In the genomic region with DNA sequence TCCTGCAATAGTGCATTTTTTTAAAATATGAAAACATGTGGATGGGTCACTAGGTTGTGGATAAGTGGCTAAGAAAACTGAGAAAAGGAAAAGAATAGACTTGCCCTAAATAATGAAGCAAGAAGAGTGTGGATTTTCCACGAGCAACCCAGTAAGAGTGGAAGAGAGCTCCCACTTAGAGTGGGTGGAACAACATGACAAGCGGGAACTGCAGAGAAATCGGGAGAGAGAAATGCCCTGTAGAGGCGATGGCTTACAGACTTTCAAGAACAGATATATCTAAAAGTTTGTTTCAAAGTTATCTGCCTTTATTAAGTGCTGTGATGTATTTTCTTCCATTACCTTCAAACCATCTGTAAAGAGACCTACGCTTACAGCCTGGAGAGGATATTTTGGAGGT, we compare ENCODE assay signal across 30 cellular contexts. TPM values are rescaled to one million over a fixed set of nuclear protein-coding genes. Genes with fewer than 3 reads are reported as not detected.
"Had no signal": no experiment of that assay in that cellular context is flagged by ENCODE, and none has a peak within 500 bp of the region (broad histone marks: within the 10 kb centered on the region; RNA-seq: fewer than 3 reads in every experiment).

No MANE protein-coding gene starts in this region.

- H3K4me3 ChIP-seq: esophagus muscularis mucosa, gastrocnemius medialis, heart right ventricle had no signal

- H3K36me3 ChIP-seq: brain microvascular endothelial cell, esophagus muscularis mucosa, gastrocnemius medialis, heart right ventricle had no signal

- H3K27ac ChIP-seq: brain microvascular endothelial cell, esophagus muscularis mucosa, foreskin keratinocyte, gastrocnemius medialis, heart right ventricle, VCaP had no signal

- H3K27me3 ChIP-seq: brain microvascular endothelial cell, foreskin keratinocyte, gastrocnemius medialis had no signal

- DNase-seq: activated CD4-positive, alpha-beta memory T cell treated with anti-CD3 and anti-CD28 coated beads, Interleukin-2, amount 10 ng/mL, durations not matched to agents 7 days and 5 days; activated CD4-positive, alpha-beta T cell treated with anti-CD3 and anti-CD28 coated beads for 1 hour; activated CD4-positive, alpha-beta T cell treated with anti-CD3 and anti-CD28 coated beads for 4 hours; activated CD4-positive, alpha-beta T cell treated with anti-CD3 and anti-CD28 coated beads, Interleukin-2, amount 10 ng/mL, durations not matched to agents 7 days and 5 days; activated CD4-positive, alpha-beta T cell treated with anti-CD3 and anti-CD28 coated beads, Interleukin-2, amount 50 U/mL, for 4 hours; activated CD8-positive, alpha-beta memory T cell treated with anti-CD3 and anti-CD28 coated beads, Interleukin-2, amount 50 U/mL, for 48 hours; activated gamma-delta T cell; activated naive CD4-positive, alpha-beta T cell; activated naive CD4-positive, alpha-beta T cell treated with anti-CD3 and anti-CD28 coated beads, Interleukin-2, amount 10 ng/mL, durations not matched to agents 7 days and 5 days; activated naive CD8-positive, alpha-beta T cell treated with anti-CD3 and anti-CD28 coated beads, Interleukin-2, amount 10 ng/mL, durations not matched to agents 7 days and 5 days; activated T-cell treated with anti-CD3 and anti-CD28 coated beads for 4 hours; activated T-cell treated with anti-CD3 and anti-CD28 coated beads, Interleukin-2, amount 50 U/mL, for 24 hours; activated T-cell treated with anti-CD3 and anti-CD28 coated beads, Interleukin-2, amount 50 U/mL, for 72 hours; anterior cingulate cortex; brain microvascular endothelial cell; cortex of kidney; dermis blood vessel endothelial cell; effector CD4-positive, alpha-beta T cell; effector memory CD8-positive, alpha-beta T cell; erythroblast; foreskin keratinocyte; gastrocnemius medialis; heart right ventricle; T-helper 2 cell had no signal

- ATAC-seq: activated naive CD4-positive, alpha-beta T cell treated with anti-CD3 and anti-CD28 coated beads, Interleukin-2, amount 50 U/mL, for 72 hours; activated T-cell treated with anti-CD3 and anti-CD28 coated beads, Interleukin-2, amount 50 U/mL, for 72 hours; effector memory CD8-positive, alpha-beta T cell; foreskin keratinocyte; gastrocnemius medialis; heart right ventricle had no signal

- H3K4me1 ChIP-seq: esophagus muscularis mucosa, foreskin keratinocyte, gastrocnemius medialis, heart right ventricle had no signal

- H3K9me3 ChIP-seq: gastrocnemius medialis had no signal

RNA-seq across cellular contexts. Expression of gene NRG3, which starts 26.1 kb away (rescaled TPM):
- total RNA-seq: activated CD4-positive, alpha-beta memory T cell treated with anti-CD3 and anti-CD28 coated beads, Interleukin-2, amount 10 ng/mL, durations not matched to agents 7 days and 5 days; activated CD4-positive, alpha-beta T cell treated with anti-CD3 and anti-CD28 coated beads, Interleukin-2, amount 10 ng/mL, durations not matched to agents 7 days and 5 days; activated naive CD4-positive, alpha-beta T cell treated with anti-CD3 and anti-CD28 coated beads, Interleukin-2, amount 50 U/mL, for 72 hours; activated naive CD8-positive, alpha-beta T cell treated with anti-CD3 and anti-CD28 coated beads, Interleukin-2, amount 10 ng/mL, durations not matched to agents 7 days and 5 days; activated T-cell treated with anti-CD3 and anti-CD28 coated beads, Interleukin-2, amount 50 U/mL, for 72 hours; bronchial epithelial cell; chondrocyte; foreskin keratinocyte; gastrocnemius medialis; T-helper 1 cell treated with Interleukin-12 subunit alpha and Interleukin-12 subunit beta and Interleukin-4 antibody, amounts not matched to agents 30 ng/mL and 1 ng/mL, for 36 hours had no signal
